ENCODE assay signal across 8 cellular contexts in genomic region chr6:38671885-38672467, GRCh38. TPM values are rescaled to one million over a fixed set of nuclear protein-coding genes. Genes with fewer than 3 reads are reported as not detected.
DNase-seq lines count a peak whose midpoint lies in the region; ATAC-seq, FAIRE-seq and TF ChIP-seq lines count a peak whose summit lies in the region.

No MANE protein-coding gene starts in this region.

- no peak overlapping the region for H3K4me3 ChIP-seq in prostate gland

- H3K4me1 Mint-ChIP-seq in activated T-helper 2 cell treated with anti-CD3 and anti-CD28 coated beads, Interferon-gamma antibody, Interleukin-2, Interleukin-4, amounts not matched to agents 10 μg/mL and 5 μg/mL and 100 μg/mL, durations not matched to agents 14 hours and 24 hours and 36 hours (ENCODE audit: low read depth), result peaks cover 33% of the 10 kb centered on the region

- TF ChIP-seq CTCF in prostate gland (IDR thresholded peaks at IDR 0.05), result peak in 3 of 4 experiments; percentile 47 to 54 (median 51)

- in situ Hi-C loops in Caki2 (cut with HindIII; ENCODE audit: low pct_unique_long_range_greater_than_20kb, low sequenced_read_pairs), result no loop called here

- H3K27ac ChIP-seq in prostate gland, result no peak overlapping the region

- 11% methylated on average over 2 of the region's 2 CpGs for WGBS in prostate gland

- no peaks in the 10 kb centered on the region for H3K36me3 ChIP-seq in prostate gland

- peaks cover 35% of the 10 kb centered on the region for H3K36me3 Mint-ChIP-seq in activated T-helper 2 cell treated with anti-CD3 and anti-CD28 coated beads, Interferon-gamma antibody, Interleukin-2, Interleukin-4, amounts not matched to agents 10 μg/mL and 5 μg/mL and 100 μg/mL, durations not matched to agents 14 hours and 24 hours and 36 hours (ENCODE audit: low read depth)

- no peaks in the 10 kb centered on the region for H3K27me3 Mint-ChIP-seq in activated T-helper 2 cell treated with anti-CD3 and anti-CD28 coated beads, Interferon-gamma antibody, Interleukin-2, Interleukin-4, amounts not matched to agents 10 μg/mL and 5 μg/mL and 100 μg/mL, durations not matched to agents 14 hours and 24 hours and 36 hours (ENCODE audit: low read depth)

- no peaks in the 10 kb centered on the region for H3K27me3 ChIP-seq in prostate gland (replicated peaks; ENCODE audit: insufficient read depth)

- H3K9me3 Mint-ChIP-seq in activated T-helper 2 cell treated with anti-CD3 and anti-CD28 coated beads, Interferon-gamma antibody, Interleukin-2, Interleukin-4, amounts not matched to agents 10 μg/mL and 5 μg/mL and 100 μg/mL, durations not matched to agents 14 hours and 24 hours and 36 hours, result peaks cover 6% of the 10 kb centered on the region

- intact Hi-C loops in activated T-helper 2 cell treated with anti-CD3 and anti-CD28 coated beads, Interferon-gamma antibody, Interleukin-2, Interleukin-4, amounts not matched to agents 10 μg/mL and 5 μg/mL and 100 μg/mL, durations not matched to agents 14 hours and 24 hours and 36 hours (cut with micrococcal nuclease), result loop anchor here (5.0 kb wide), 1 partner anchor 180 kb away; no protein-coding TSS in a partner anchor
- intact Hi-C loops in prostate gland (cut with DNase I), result no loop called here

- H3K9me3 ChIP-seq in prostate gland, result no peaks in the 10 kb centered on the region

- no peak overlapping the region for H3K27ac Mint-ChIP-seq in activated T-helper 2 cell treated with anti-CD3 and anti-CD28 coated beads, Interferon-gamma antibody, Interleukin-2, Interleukin-4, amounts not matched to agents 10 μg/mL and 5 μg/mL and 100 μg/mL, durations not matched to agents 14 hours and 24 hours and 36 hours

- FAIRE-seq in frontal cortex (lab: Jason Lieb, UNC), result no peak

- H3K4me1 ChIP-seq in prostate gland (replicated peaks), result no peaks in the 10 kb centered on the region

- H3K4me3 Mint-ChIP-seq in activated T-helper 2 cell treated with anti-CD3 and anti-CD28 coated beads, Interferon-gamma antibody, Interleukin-2, Interleukin-4, amounts not matched to agents 10 μg/mL and 5 μg/mL and 100 μg/mL, durations not matched to agents 14 hours and 24 hours and 36 hours (ENCODE audit: low read depth), result no peak overlapping the region

- DNase-seq in Caki2 (ENCODE audit: low read depth), result peak; percentile 27
- peak; percentile 74 for DNase-seq in NCI-H69 (lab: John Stamatoyannopoulos, UW)
- DNase-seq in activated T-helper 2 cell treated with anti-CD3 and anti-CD28 coated beads, Interferon-gamma antibody, Interleukin-2, Interleukin-4, amounts not matched to agents 10 μg/mL and 5 μg/mL and 100 μg/mL, durations not matched to agents 14 hours and 24 hours and 36 hours (ENCODE audit: low spot score), result peak; percentile 15
- DNase-seq in frontal cortex (ENCODE audit: low spot score in 2 of 2), result peak; percentile 15 to 52
- DNase-seq in prostate gland (ENCODE audit: low spot score), result peak; percentile 10
- no peak for DNase-seq in NCI-H1048 (lab: John Stamatoyannopoulos, UW)

- TF ChIP-seq POLR2A in prostate gland (IDR thresholded peaks at IDR 0.05), result no peak

- ATAC-seq in GM18867 (IDR thresholded peaks at IDR 0.05; ENCODE audit: unreplicated experiment) (peak; percentile 70), HG03095 (IDR thresholded peaks at IDR 0.05; ENCODE audit: unreplicated experiment) (peak; percentile 59)

RNA-seq across cellular contexts. Expression of gene GLO1, which starts 31.0 kb away (rescaled TPM):
- total RNA-seq in Caki2 (2014; rRNA removed; shearing (Covaris generic); ENCODE audit: low replicate concordance), result 227 and 273 TPM in 2 replicates
- total RNA-seq in activated T-helper 2 cell treated with anti-CD3 and anti-CD28 coated beads, Interferon-gamma antibody, Interleukin-2, Interleukin-4, amounts not matched to agents 10 μg/mL and 5 μg/mL and 100 μg/mL, durations not matched to agents 14 hours and 24 hours and 36 hours, result 129 and 134 TPM in 2 replicates
- total RNA-seq in frontal cortex (92.9 TPM), prostate gland (100 to 1,000 TPM in 1 of 2 donors, 10 to 100 TPM in 1; 93.7 to 176 TPM)

RNA-seq across cellular contexts. Expression of gene BTBD9, which starts 32.2 kb away (rescaled TPM):
- 9.7 and 17.0 TPM in 2 replicates for total RNA-seq in Caki2 (2014; rRNA removed; shearing (Covaris generic); ENCODE audit: low replicate concordance)
- 12.7 and 15.2 TPM in 2 replicates for total RNA-seq in activated T-helper 2 cell treated with anti-CD3 and anti-CD28 coated beads, Interferon-gamma antibody, Interleukin-2, Interleukin-4, amounts not matched to agents 10 μg/mL and 5 μg/mL and 100 μg/mL, durations not matched to agents 14 hours and 24 hours and 36 hours
- total RNA-seq in frontal cortex (28.1 TPM), prostate gland (10 to 100 TPM; 11.2 to 17.4 TPM)

RNA-seq across cellular contexts. Expression of gene DNAH8, which starts 43.1 kb away (rescaled TPM):
- not detected in 2 replicates for total RNA-seq in Caki2 (2014; rRNA removed; shearing (Covaris generic); ENCODE audit: low replicate concordance)
- total RNA-seq in activated T-helper 2 cell treated with anti-CD3 and anti-CD28 coated beads, Interferon-gamma antibody, Interleukin-2, Interleukin-4, amounts not matched to agents 10 μg/mL and 5 μg/mL and 100 μg/mL, durations not matched to agents 14 hours and 24 hours and 36 hours, result 0.05 TPM in 1 of 2 replicates, not detected in the other
- total RNA-seq in frontal cortex (under 0.01 TPM), prostate gland (1 to 10 TPM in 1 of 2 donors, under 1 TPM in 1; 0.36 to 3.6 TPM)
